ENCODE assay signal across 5 cellular contexts in genomic region chr7:153941061-153941460, GRCh38.
"Had no signal": no experiment of that assay in that cellular context is flagged by ENCODE, and none has a peak within 500 bp of the region (broad histone marks: within the 10 kb centered on the region; RNA-seq: fewer than 3 reads in every experiment).

No MANE protein-coding gene starts in this region.

- DNase-seq: H9, HCEC 1CT, IMR-90 had no signal

- H3K4me3 ChIP-seq: GM23338, K562 had no signal
